ENCODE assay signal across 33 cellular contexts in genomic region chr1:11543796-11544195, GRCh38.
"Had no signal": no experiment of that assay in that cellular context is flagged by ENCODE, and none has a peak within 500 bp of the region (broad histone marks: within the 10 kb centered on the region; RNA-seq: fewer than 3 reads in every experiment).

No MANE protein-coding gene starts in this region.

- H3K27ac ChIP-seq: adrenal gland, ascending aorta, body of pancreas, brain microvascular endothelial cell, breast epithelium, cardiac muscle cell had no signal

- ATAC-seq: activated naive CD4-positive, alpha-beta T cell treated with anti-CD3 and anti-CD28 coated beads, Interleukin-2, amount 50 U/mL, for 72 hours; activated naive CD8-positive, alpha-beta T cell treated with anti-CD3 and anti-CD28 coated beads, Interleukin-2, amount 50 U/mL, for 24 hours; activated T-cell treated with anti-CD3 and anti-CD28 coated beads, Interleukin-2, amount 50 U/mL, for 4 hours; activated T-cell treated with anti-CD3 and anti-CD28 coated beads, Interleukin-2, amount 50 U/mL, for 72 hours; activated T-helper 17 cell treated with anti-CD3 and anti-CD28 coated beads, Interleukin-2, amount 50 U/mL, for 72 hours; body of pancreas had no signal

- H3K27me3 ChIP-seq: ascending aorta, body of pancreas, brain microvascular endothelial cell had no signal

- FAIRE-seq: astrocyte had no signal

- DNase-seq: activated effector memory CD4-positive, alpha-beta T cell treated with anti-CD3 and anti-CD28 coated beads, Interleukin-2, amount 50 U/mL, for 16 hours; activated effector memory CD4-positive, alpha-beta T cell treated with Interleukin-2 at 50 U/mL for 16 hours; activated gamma-delta T cell; activated gamma-delta T cell treated with Interleukin-2 at 50 U/mL for 16 hours; activated naive CD4-positive, alpha-beta T cell; activated naive CD4-positive, alpha-beta T cell treated with anti-CD3 and anti-CD28 coated beads for 36 hours; activated naive CD4-positive, alpha-beta T cell treated with anti-CD3 and anti-CD28 coated beads, Interleukin-2, amount 10 ng/mL, durations not matched to agents 7 days and 5 days; activated naive CD4-positive, alpha-beta T cell treated with anti-CD3 and anti-CD28 coated beads, Interleukin-2, amount 50 U/mL, for 16 hours; activated naive CD4-positive, alpha-beta T cell treated with Interleukin-2 at 50 U/mL for 16 hours; activated naive CD8-positive, alpha-beta T cell treated with anti-CD3 and anti-CD28 coated beads for 36 hours; activated naive CD8-positive, alpha-beta T cell treated with anti-CD3 and anti-CD28 coated beads, Interleukin-2, amount 10 ng/mL, durations not matched to agents 7 days and 5 days; activated naive CD8-positive, alpha-beta T cell treated with anti-CD3 and anti-CD28 coated beads, Interleukin-2, amount 50 U/mL, for 24 hours; activated T-cell treated with anti-CD3 and anti-CD28 coated beads for 4 hours; activated T-cell treated with anti-CD3 and anti-CD28 coated beads, Interleukin-2, amount 50 U/mL, for 1 hour; activated T-cell treated with anti-CD3 and anti-CD28 coated beads, Interleukin-2, amount 50 U/mL, for 24 hours; activated T-cell treated with anti-CD3 and anti-CD28 coated beads, Interleukin-2, amount 50 U/mL, for 4 hours; activated T-cell treated with anti-CD3 and anti-CD28 coated beads, Interleukin-2, amount 50 U/mL, for 48 hours; activated T-cell treated with anti-CD3 and anti-CD28 coated beads, Interleukin-2, amount 50 U/mL, for 72 hours; adrenal gland; amniotic stem cell; amygdala; anterior cingulate cortex; body of pancreas; brain microvascular endothelial cell; caudate nucleus; central memory CD4-positive, alpha-beta T cell; cerebellar nuclear complex had no signal

- H3K36me3 ChIP-seq: adrenal gland, ascending aorta, brain microvascular endothelial cell, breast epithelium, cardiac muscle cell had no signal

- H3K9me3 ChIP-seq: adrenal gland, ascending aorta, body of pancreas, breast epithelium had no signal

- H3K4me3 ChIP-seq: adrenal gland, ascending aorta, body of pancreas, breast epithelium, cardiac muscle cell had no signal

- H3K4me1 ChIP-seq: adrenal gland, ascending aorta, body of pancreas, breast epithelium had no signal
